ENCODE assay signal across 20 cellular contexts in the genomic region with DNA sequence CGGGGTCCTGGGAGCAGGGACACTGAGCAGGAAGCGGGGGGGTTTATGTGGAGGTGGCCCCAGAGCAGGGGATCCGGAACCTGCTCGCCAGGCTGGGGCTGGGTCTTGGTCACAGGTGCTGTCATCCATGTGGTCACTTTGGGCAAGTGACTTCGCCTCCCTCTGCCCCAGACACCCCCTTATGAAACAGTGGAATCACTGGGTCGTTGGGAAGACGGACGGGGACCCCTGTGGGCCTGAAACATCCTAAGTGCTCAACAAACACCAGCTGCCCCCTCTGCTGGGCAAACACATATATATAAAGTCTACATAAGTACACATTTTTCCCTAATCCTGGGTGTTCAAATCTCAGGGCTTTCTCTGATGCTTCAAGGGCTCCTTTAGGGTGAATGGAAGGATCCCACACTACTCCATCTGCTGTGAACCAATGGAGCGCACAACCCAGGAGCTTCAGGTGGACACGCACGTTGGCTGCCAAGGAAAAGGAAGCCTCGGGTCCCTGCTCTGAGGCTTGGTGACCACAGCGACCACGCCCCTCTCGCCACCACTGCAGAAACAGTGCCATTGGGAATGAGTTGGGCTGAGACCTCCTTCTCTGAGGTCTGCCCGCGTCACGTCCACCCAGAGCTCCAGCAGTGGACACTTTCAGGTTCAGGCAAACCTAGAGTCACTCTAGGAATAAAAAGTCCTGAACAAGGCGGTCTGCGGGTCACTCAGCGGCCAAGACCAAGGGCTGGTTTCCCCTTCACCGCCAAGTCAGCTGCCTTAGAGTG. TPM values are rescaled to one million over a fixed set of nuclear protein-coding genes. Genes with fewer than 3 reads are reported as not detected.
A peak's percentile ranks its signal among the peaks of the same experiment; 100 is the strongest.
DNase-seq lines count a peak whose midpoint lies in the region; ATAC-seq and TF ChIP-seq lines count a peak whose summit lies in the region.
"Had no signal": no experiment of that assay in that cellular context is flagged by ENCODE, and none has a peak within 500 bp of the region (broad histone marks: within the 10 kb centered on the region; RNA-seq: fewer than 3 reads in every experiment).

No MANE protein-coding gene starts in this region.

- H3K36me3 ChIP-seq in Karpas-422 (ENCODE audit: insufficient read depth, low read length) (no peaks in the 10 kb centered on the region), upper lobe of left lung (peaks cover 3 to 80% (median 51%) of the 10 kb centered on the region in 4 donors)
- H3K36me3 ChIP-seq: ovary had no signal

- H3K4me1 ChIP-seq in Karpas-422 (ENCODE audit: low read length) (peaks cover 14% of the 10 kb centered on the region), upper lobe of left lung (peaks cover 0 to 5% (median 0%) of the 10 kb centered on the region in 4 donors)
- H3K4me1 ChIP-seq: Caco-2 had no signal

- TF ChIP-seq EP300 in upper lobe of left lung (IDR thresholded peaks at IDR 0.05) = no peak

- H4K20me1 ChIP-seq in Karpas-422 (ENCODE audit: insufficient read depth, low read depth, low read length) = no peaks in the 10 kb centered on the region

- TF ChIP-seq POLR2A in upper lobe of left lung (IDR thresholded peaks at IDR 0.05) = no peak

- TF ChIP-seq CTCF in activated B cell treated with CpG ODN at 0.5 μM for 24 hours (IDR thresholded peaks at IDR 0.05) (no peak), upper lobe of left lung (IDR thresholded peaks at IDR 0.05) (no peak)

- WGBS in upper lobe of left lung, 2 donors = 91 to 94% methylated on average over 21 to 22 of the region's 22 CpGs

- peaks cover 13% of the 10 kb centered on the region for H3K4me1 Mint-ChIP-seq in activated B cell treated with CpG ODN at 0.5 μM for 24 hours
- H3K4me1 Mint-ChIP-seq in memory B cell = peaks cover 11% of the 10 kb centered on the region
- H3K4me1 Mint-ChIP-seq: activated CD4-positive, alpha-beta T cell treated with anti-CD3 and anti-CD28 coated beads for 36 hours had no signal

- H3K9me3 Mint-ChIP-seq in activated B cell treated with CpG ODN at 0.5 μM for 24 hours = no peaks in the 10 kb centered on the region
- H3K9me3 Mint-ChIP-seq in memory B cell = no peaks in the 10 kb centered on the region

- POLR2A ChIA-PET in activated B cell treated with CpG ODN at 0.5 μM for 24 hours (lab: Charles Lee) = interaction anchor here (0.6 kb wide), 1 partner anchor 685 kb away, joined by 3 read pairs; no protein-coding TSS in a partner anchor

- H2AFZ ChIP-seq in Karpas-422 (ENCODE audit: low read length) = peak overlapping the region; percentile 55; the same call in 1 of the 2 replicates

- no peaks in the 10 kb centered on the region for H3K9me2 ChIP-seq in Karpas-422 (replicated peaks; ENCODE audit: insufficient read depth, low read length)

- H3K4me3 Mint-ChIP-seq in activated B cell treated with CpG ODN at 0.5 μM for 24 hours (no peak overlapping the region), memory B cell (no peak overlapping the region)
- H3K4me3 Mint-ChIP-seq: activated CD4-positive, alpha-beta T cell treated with anti-CD3 and anti-CD28 coated beads for 36 hours had no signal

- intact Hi-C loops in activated B cell treated with CpG ODN at 0.5 μM for 24 hours (cut with micrococcal nuclease) = loop anchor here (1.0 kb wide), 1 partner anchor 308 kb away; no protein-coding TSS in a partner anchor

- ATAC-seq in activated B cell treated with CpG ODN at 0.5 μM for 24 hours (ENCODE audit: low read depth) (no peak), memory B cell (ENCODE audit: low read depth) (no peak), upper lobe of left lung (ENCODE audit: low FRiP score in 2 of 2) (no peak), HG03175 (IDR thresholded peaks at IDR 0.05; ENCODE audit: unreplicated experiment) (no peak), HG03442 (IDR thresholded peaks at IDR 0.05; ENCODE audit: unreplicated experiment) (no peak)
- ATAC-seq: activated CD4-positive, alpha-beta T cell treated with anti-CD3 and anti-CD28 coated beads for 36 hours; sciatic nerve had no signal

- H3K36me3 Mint-ChIP-seq in activated B cell treated with CpG ODN at 0.5 μM for 24 hours (ENCODE audit: low read depth) (peaks cover 54% of the 10 kb centered on the region), memory B cell (peaks cover 28% of the 10 kb centered on the region)

- H3K27ac Mint-ChIP-seq in activated B cell treated with CpG ODN at 0.5 μM for 24 hours (peak overlapping the region; percentile 51), memory B cell (peak overlapping the region; percentile 83)
- H3K27ac Mint-ChIP-seq: activated CD4-positive, alpha-beta T cell treated with anti-CD3 and anti-CD28 coated beads for 36 hours had no signal

- H3K4me3 ChIP-seq in Karpas-422 (ENCODE audit: low read length) = 0 out of 2 replicates have a peak overlapping the region, but pooled peaks have one; percentile 19
- H3K4me3 ChIP-seq in upper lobe of left lung = no peak overlapping the region
- H3K4me3 ChIP-seq: lung, ovary, SJSA1, stomach had no signal

- H3K4me2 ChIP-seq in Karpas-422 (ENCODE audit: low read depth, low read length, poor library complexity, severe bottlenecking) = peak overlapping the region; percentile 57

- peak; percentile 20 for DNase-seq in ELR (ENCODE audit: low read depth)
- peak; percentile 78 for DNase-seq in Karpas-422
- DNase-seq in activated B cell treated with CpG ODN at 0.5 μM for 24 hours = no peak
- no peak for DNase-seq in memory B cell (ENCODE audit: low spot score in 2 of 2)
- no peak for DNase-seq in upper lobe of left lung
- DNase-seq in NCI-H1092 treated with DMSO at 0.1 percent for 48 hours (lab: John Stamatoyannopoulos, UW) = no peak
- DNase-seq: activated CD4-positive, alpha-beta T cell treated with anti-CD3 and anti-CD28 coated beads for 36 hours; Caco-2; EL; glutamatergic neuron; KG1; NCI-H1417; NCI-H526 treated with DMSO at 0.1 percent for 48 hours; ovary; stomach had no signal

- H3K27me3 Mint-ChIP-seq in activated B cell treated with CpG ODN at 0.5 μM for 24 hours (no peaks in the 10 kb centered on the region), memory B cell (no peaks in the 10 kb centered on the region)
- H3K27me3 Mint-ChIP-seq: activated CD4-positive, alpha-beta T cell treated with anti-CD3 and anti-CD28 coated beads for 36 hours had no signal

- H3K27ac ChIP-seq in Karpas-422 (ENCODE audit: low read length) (no peak overlapping the region), upper lobe of left lung (no peak overlapping the region)
- H3K27ac ChIP-seq: ovary, SJSA1, stomach had no signal

- H3K9ac ChIP-seq in Karpas-422 (ENCODE audit: low read length) = no peak overlapping the region

- no peaks in the 10 kb centered on the region for H3K9me3 ChIP-seq in Karpas-422 (ENCODE audit: low read length)
- H3K9me3 ChIP-seq in upper lobe of left lung = no peaks in the 10 kb centered on the region
- H3K9me3 ChIP-seq: Caco-2, ovary, SJSA1, stomach had no signal

- CTCF ChIA-PET in activated B cell treated with CpG ODN at 0.5 μM for 24 hours (lab: Charles Lee) = interaction anchor here (1.1 kb wide), 1 partner anchor 309 kb away, joined by 7 read pairs; no protein-coding TSS in a partner anchor

- no peaks in the 10 kb centered on the region for H3K79me2 ChIP-seq in Karpas-422 (ENCODE audit: low read length)

- H3K27me3 ChIP-seq in Karpas-422 (ENCODE audit: low read length) = no peaks in the 10 kb centered on the region; the same call in 1 of the 2 replicates
- H3K27me3 ChIP-seq in upper lobe of left lung = no peaks in the 10 kb centered on the region
- H3K27me3 ChIP-seq: ovary, SJSA1, stomach had no signal

RNA-seq across cellular contexts. Expression of a gene that starts 54.6 kb away (rescaled TPM):
- 1.6 and 4.7 TPM in 2 replicates for total RNA-seq in Karpas-422 (2014; rRNA removed; shearing (Covaris generic); ENCODE audit: low replicate concordance)
- 34.2 and 38.5 TPM in 2 replicates for total RNA-seq in activated B cell treated with CpG ODN at 0.5 μM for 24 hours
- 100 to 1,000 TPM; 108 to 268 (median 124) TPM for total RNA-seq in upper lobe of left lung

Comparison
In these comparisons a context has a peak if more than half of its experiments do, and no peak if none do; other contexts are left out.
1. DNase-seq: peak in ELR (single experiment) and Karpas-422 (single experiment); none in activated B cell treated with CpG ODN at 0.5 μM for 24 hours (single experiment), memory B cell (0 of 2), upper lobe of left lung (0 of 2) and NCI-H1092 treated with DMSO at 0.1 percent for 48 hours (single experiment).